ENCODE assay signal across 4 cellular contexts in genomic region chrX:48383239-48383638, GRCh38. TPM values are rescaled to one million over a fixed set of nuclear protein-coding genes. Genes with fewer than 3 reads are reported as not detected.
"Had no signal": no experiment of that assay in that cellular context is flagged by ENCODE, and none has a peak within 500 bp of the region (broad histone marks: within the 10 kb centered on the region; RNA-seq: fewer than 3 reads in every experiment).

TSS of gene SSX4 (plus strand) at chrX:48383539. CDS start at chrX:48384054, 515 bp downstream.

RNA-seq across cellular contexts. Expression of gene SSX4, which starts in this region (rescaled TPM):
- total RNA-seq: HepG2, HT-29, IMR-90 had no signal
- polyA plus RNA-seq: HepG2, IgD-negative memory B cell, IMR-90 had no signal
